In the genomic region with DNA sequence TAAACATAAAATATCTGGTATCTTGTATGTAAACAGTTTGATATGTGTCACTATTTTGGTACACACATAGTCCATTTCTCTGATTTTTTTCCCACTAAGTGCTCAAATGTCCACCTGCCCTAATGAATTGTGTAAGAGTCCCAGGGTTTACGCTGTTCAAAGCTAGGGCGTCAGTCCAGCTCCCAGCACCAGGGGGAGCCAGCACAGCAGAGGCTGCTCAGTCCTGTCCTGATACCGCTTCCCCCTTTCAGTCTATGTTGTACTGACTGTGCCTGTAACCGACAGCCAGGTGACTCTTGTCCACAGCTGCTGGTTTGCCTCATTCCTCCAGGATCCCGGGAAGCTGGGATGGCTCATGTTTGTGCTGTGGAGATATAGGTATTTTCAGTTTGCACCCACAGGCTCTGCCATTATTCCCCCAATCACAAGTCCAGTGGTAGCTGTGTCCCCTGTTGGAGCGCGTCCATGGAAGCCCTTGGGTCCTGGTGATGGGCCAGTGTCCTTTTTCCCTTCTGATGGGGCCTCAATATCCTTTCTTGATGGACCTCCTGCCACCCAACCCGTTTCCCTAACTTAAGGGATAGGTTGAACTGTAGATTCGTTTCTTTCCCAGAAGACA, we compare ENCODE assay signal across 8 cellular contexts.
DNase-seq lines count a peak whose midpoint lies in the region; TF ChIP-seq lines count a peak whose summit lies in the region.

No MANE protein-coding gene starts in this region.

- TF ChIP-seq RAD21 in SK-N-SH (IDR thresholded peaks at IDR 0.05; ENCODE audit: low read length), result peak; percentile 86

- H2AFZ ChIP-seq in GM23248 (no peak overlapping the region), SK-N-SH (ENCODE audit: low read depth) (no peak overlapping the region)

- H3K9me3 ChIP-seq in GM23248 (ENCODE audit: low read depth), result no peaks in the 10 kb centered on the region
- H3K9me3 ChIP-seq in SK-N-SH, result no peaks in the 10 kb centered on the region

- CTCF ChIA-PET in SK-N-SH (lab: Yijun Ruan, JAX), result interaction anchor here (0.6 to 4.9 kb wide), 34 partner anchors 9 to 1604 kb away, joined by 3 to 54 read pairs (median 4); no protein-coding TSS in a partner anchor

- no peaks in the 10 kb centered on the region for H3K27me3 ChIP-seq in GM23248 (replicated peaks; ENCODE audit: insufficient read depth)
- no peaks in the 10 kb centered on the region for H3K27me3 ChIP-seq in SK-N-SH (ENCODE audit: insufficient read depth)

- H3K79me2 ChIP-seq in GM23248 (ENCODE audit: insufficient read depth) (no peaks in the 10 kb centered on the region), SK-N-SH (ENCODE audit: insufficient read depth) (no peaks in the 10 kb centered on the region)

- no peaks in the 10 kb centered on the region for H3K4me1 ChIP-seq in GM23248 (ENCODE audit: insufficient read depth)
- no peaks in the 10 kb centered on the region for H3K4me1 ChIP-seq in SK-N-SH (ENCODE audit: control insufficient read depth in 1 of 2, insufficient read depth in 2 of 2, low read depth in 1 of 2, low read length in 1 of 2)

- TF ChIP-seq CTCF in GM12801 (IDR thresholded peaks at IDR 0.05; ENCODE audit: extremely low read depth, insufficient read length), result peak; percentile 83
- TF ChIP-seq CTCF in SK-N-SH (IDR thresholded peaks at IDR 0.05), result peak; percentile 55

- H3K4me2 ChIP-seq in GM23248 (ENCODE audit: unreplicated experiment) (no peak overlapping the region), SK-N-SH (no peak overlapping the region)

- no peak overlapping the region for H3K4me3 ChIP-seq in GM23248
- no peak overlapping the region for H3K4me3 ChIP-seq in SK-N-SH (ENCODE audit: low read depth in 2 of 2, low read length in 1 of 2)

- no peaks in the 10 kb centered on the region for H3K9me2 ChIP-seq in GM23248 (ENCODE audit: insufficient read depth)
- H3K9me2 ChIP-seq in SK-N-SH, result no peaks in the 10 kb centered on the region

- in situ Hi-C loops in GM23248 (cut with MboI) (no loop called here), KBM-7 (cut with MboI; ENCODE audit: low pct_unique_long_range_greater_than_20kb, low sequenced_read_pairs) (no loop called here)

- H3F3A ChIP-seq in GM23248 (ENCODE audit: insufficient read depth), result no peaks in the 10 kb centered on the region
- no peaks in the 10 kb centered on the region for H3F3A ChIP-seq in SK-N-SH (replicated peaks; ENCODE audit: insufficient read depth)

- no peak overlapping the region for H3K27ac ChIP-seq in GM23248
- no peak overlapping the region for H3K27ac ChIP-seq in SK-N-SH (ENCODE audit: low read depth in 2 of 2, low read length in 1 of 2)

- no peak for TF ChIP-seq EP300 in SK-N-SH (IDR thresholded peaks at IDR 0.05; ENCODE audit: borderline replicate concordance in 1 of 2, low read depth in 1 of 2, low read length in 1 of 2)

- WGBS in GM23248 (ENCODE audit: low coverage in 1 of 2, low lambda C conversion rate in 2 of 2, missing lambda C conversion rate in 2 of 2), 2 experiments, result 23% methylated on average over 7 to 9 of the region's 9 CpGs
- WGBS in SK-N-SH (ENCODE audit: low lambda C conversion rate), result 31% methylated on average over 9 of the region's 9 CpGs

- no peaks in the 10 kb centered on the region for H4K20me1 ChIP-seq in GM23248 (ENCODE audit: insufficient read depth)
- H4K20me1 ChIP-seq in SK-N-SH (ENCODE audit: insufficient read depth), result no peaks in the 10 kb centered on the region

- DNase-seq in GM23248 (peak; percentile 48), KBM-7 (peak; percentile 67), SK-N-SH (peak; percentile 62), anterior cingulate cortex (lab: John Stamatoyannopoulos, UW) (peak in 30 of 58 donors; percentile 0 to 61 (median 16)), inferior parietal cortex (ENCODE audit: extremely low spot score) (peak; percentile 45), DMS79 (lab: John Stamatoyannopoulos, UW) (no peak)
- DNase-seq in stimulated activated CD4-positive, alpha-beta T cell treated with anti-CD3 and anti-CD28 coated beads, Interleukin-4, amount 100 ng/mL, for 24 hours, result peak; percentile 41

- H3K9ac ChIP-seq in GM23248 (no peak overlapping the region), SK-N-SH (no peak overlapping the region)

- no peaks in the 10 kb centered on the region for H3K36me3 ChIP-seq in GM23248 (ENCODE audit: low read depth)
- no peaks in the 10 kb centered on the region for H3K36me3 ChIP-seq in SK-N-SH (replicated peaks in 1 of 2; ENCODE audit: control insufficient read depth in 1 of 2, insufficient read depth in 2 of 2, low read length in 1 of 2)

- POLR2A ChIA-PET in SK-N-SH (lab: Yijun Ruan, JAX), result no interaction called here

TF ChIP-seq in SK-N-SH, 30 proteins besides CTCF, POLR2A, EP300 and RAD21:
- TF ChIP-seq, protein P1, sequence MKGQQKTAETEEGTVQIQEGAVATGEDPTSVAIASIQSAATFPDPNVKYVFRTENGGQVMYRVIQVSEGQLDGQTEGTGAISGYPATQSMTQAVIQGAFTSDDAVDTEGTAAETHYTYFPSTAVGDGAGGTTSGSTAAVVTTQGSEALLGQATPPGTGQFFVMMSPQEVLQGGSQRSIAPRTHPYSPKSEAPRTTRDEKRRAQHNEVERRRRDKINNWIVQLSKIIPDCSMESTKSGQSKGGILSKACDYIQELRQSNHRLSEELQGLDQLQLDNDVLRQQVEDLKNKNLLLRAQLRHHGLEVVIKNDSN (IDR thresholded peaks at IDR 0.05; ENCODE audit: borderline replicate concordance, low read depth), result no peak
- TF ChIP-seq, protein P2, sequence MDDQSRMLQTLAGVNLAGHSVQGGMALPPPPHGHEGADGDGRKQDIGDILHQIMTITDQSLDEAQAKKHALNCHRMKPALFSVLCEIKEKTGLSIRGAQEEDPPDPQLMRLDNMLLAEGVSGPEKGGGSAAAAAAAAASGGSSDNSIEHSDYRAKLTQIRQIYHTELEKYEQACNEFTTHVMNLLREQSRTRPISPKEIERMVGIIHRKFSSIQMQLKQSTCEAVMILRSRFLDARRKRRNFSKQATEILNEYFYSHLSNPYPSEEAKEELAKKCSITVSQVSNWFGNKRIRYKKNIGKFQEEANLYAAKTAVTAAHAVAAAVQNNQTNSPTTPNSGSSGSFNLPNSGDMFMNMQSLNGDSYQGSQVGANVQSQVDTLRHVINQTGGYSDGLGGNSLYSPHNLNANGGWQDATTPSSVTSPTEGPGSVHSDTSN (IDR thresholded peaks at IDR 0.05), result no peak
- peak; percentile 83 for TF ChIP-seq SMC3 (IDR thresholded peaks at IDR 0.05; ENCODE audit: low read depth, low read length)
- TF ChIP-seq RCOR1 (IDR thresholded peaks at IDR 0.05; ENCODE audit: low read length), result no peak
- TF ChIP-seq RFX5 (IDR thresholded peaks at IDR 0.05; ENCODE audit: low read length), result no peak
